ENCODE assay signal across 28 cellular contexts in the genomic region with DNA sequence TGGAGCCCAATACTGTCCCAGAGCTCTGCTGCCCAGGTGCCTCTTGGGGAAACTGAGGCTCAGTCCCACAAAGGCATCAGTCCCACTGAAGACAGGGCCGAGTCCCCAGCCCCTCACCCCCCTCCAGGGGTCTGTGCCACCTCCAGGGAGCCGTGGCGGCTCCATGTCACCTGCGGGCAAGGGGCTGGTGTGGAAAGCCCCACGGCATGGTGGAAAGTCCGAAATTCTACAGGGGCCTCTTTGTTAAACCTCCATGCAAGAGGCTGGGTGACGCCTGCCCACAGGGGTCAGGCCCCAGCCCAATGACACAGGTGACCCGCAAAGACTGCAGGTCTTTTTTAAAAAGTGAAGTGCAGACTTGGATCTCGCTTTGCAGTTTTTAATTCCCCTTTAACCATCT. TPM values are rescaled to one million over a fixed set of nuclear protein-coding genes. Genes with fewer than 3 reads are reported as not detected.
"Had no signal": no experiment of that assay in that cellular context is flagged by ENCODE, and none has a peak within 500 bp of the region (broad histone marks: within the 10 kb centered on the region; RNA-seq: fewer than 3 reads in every experiment).

No MANE protein-coding gene starts in this region.

- H3K4me1 ChIP-seq: ascending aorta had no signal

- H3K4me3 ChIP-seq: ascending aorta, body of pancreas, MG63, SK-N-MC had no signal

- H3K27ac ChIP-seq: ascending aorta, body of pancreas, SK-N-MC had no signal

- H3K9me3 ChIP-seq: ascending aorta, body of pancreas, MG63 had no signal

- FAIRE-seq: bronchial epithelial cell, TTC549 had no signal

- DNase-seq: activated CD4-positive, alpha-beta memory T cell treated with anti-CD3 and anti-CD28 coated beads for 36 hours; activated CD4-positive, alpha-beta T cell treated with anti-CD3 and anti-CD28 coated beads, Interleukin-2, amount 10 ng/mL, durations not matched to agents 7 days and 5 days; activated CD4-positive, CD25-positive, alpha-beta regulatory T cell; activated CD8-positive, alpha-beta memory T cell treated with anti-CD3 and anti-CD28 coated beads for 24 hours; activated effector memory CD4-positive, alpha-beta T cell treated with anti-CD3 and anti-CD28 coated beads, Interleukin-2, amount 50 U/mL, for 16 hours; activated naive CD4-positive, alpha-beta T cell treated with Interleukin-2 at 50 U/mL for 16 hours; activated naive CD8-positive, alpha-beta T cell treated with anti-CD3 and anti-CD28 coated beads, Interleukin-2, amount 50 U/mL, for 24 hours; activated T-cell treated with anti-CD3 and anti-CD28 coated beads, Interleukin-2, amount 50 U/mL, for 4 hours; amniotic stem cell; MG63; MV-4-11; NCI-H1092 treated with DMSO at 0.1 percent for 48 hours; NCI-H1417 treated with DMSO at 0.1 percent for 48 hours; NCI-H1694; NCI-H2029; NCI-H510A treated with DMSO at 0.1 percent for 48 hours; NCI-H69; NK-92 treated with Interleukin-12 subunit alpha and Interleukin-12 subunit beta, amount 100 ng/mL, for 24 hours; T-helper 2 cell; T1000 had no signal

- H3K36me3 ChIP-seq: ascending aorta, MG63 had no signal

- H3K27me3 ChIP-seq: ascending aorta, body of pancreas, MG63 had no signal

- ATAC-seq: activated naive CD4-positive, alpha-beta T cell treated with anti-CD3 and anti-CD28 coated beads, Interleukin-2, amount 50 U/mL, for 72 hours; activated naive CD8-positive, alpha-beta T cell treated with anti-CD3 and anti-CD28 coated beads, Interleukin-2, amount 50 U/mL, for 24 hours; activated T-cell treated with anti-CD3 and anti-CD28 coated beads, Interleukin-2, amount 50 U/mL, for 4 hours; body of pancreas; T-cell had no signal

RNA-seq across cellular contexts. Expression of a gene that starts 3.3 kb away (rescaled TPM):
- total RNA-seq: activated CD4-positive, alpha-beta memory T cell treated with anti-CD3 and anti-CD28 coated beads for 36 hours; activated naive CD4-positive, alpha-beta T cell treated with anti-CD3 and anti-CD28 coated beads, Interleukin-2, amount 50 U/mL, for 72 hours; activated T-cell treated with anti-CD3 and anti-CD28 coated beads, Interleukin-2, amount 50 U/mL, for 4 hours; bronchial epithelial cell; RPMI7951 had no signal

RNA-seq across cellular contexts. Expression of a gene that starts 20.7 kb away (rescaled TPM):
- total RNA-seq: activated CD4-positive, alpha-beta memory T cell treated with anti-CD3 and anti-CD28 coated beads for 36 hours; activated CD4-positive, alpha-beta T cell treated with anti-CD3 and anti-CD28 coated beads, Interleukin-2, amount 10 ng/mL, durations not matched to agents 7 days and 5 days; activated naive CD4-positive, alpha-beta T cell treated with anti-CD3 and anti-CD28 coated beads, Interleukin-2, amount 50 U/mL, for 72 hours; activated T-cell treated with anti-CD3 and anti-CD28 coated beads, Interleukin-2, amount 50 U/mL, for 4 hours; ascending aorta; body of pancreas; bronchial epithelial cell; T-cell had no signal

RNA-seq across cellular contexts. Expression of a gene that starts 41.6 kb away (rescaled TPM):
- total RNA-seq: ascending aorta had no signal
